29 cellular contexts compared by ENCODE assay signal in genomic region chr9:13171261-13171660, GRCh38.
DNase-seq lines count a peak whose midpoint lies in the region; ATAC-seq, FAIRE-seq and TF ChIP-seq lines count a peak whose summit lies in the region.
"Had no signal": no experiment of that assay in that cellular context is flagged by ENCODE, and none has a peak within 500 bp of the region (broad histone marks: within the 10 kb centered on the region; RNA-seq: fewer than 3 reads in every experiment).

No MANE protein-coding gene starts in this region.

- H3K36me3 ChIP-seq in astrocyte (ENCODE audit: insufficient read depth, low read length), result peaks cover 3% of the 10 kb centered on the region
- H3K36me3 ChIP-seq in mesendoderm (ENCODE audit: control insufficient read depth, insufficient read depth, low read length), result no peaks in the 10 kb centered on the region
- no peaks in the 10 kb centered on the region for H3K36me3 ChIP-seq in CD8-positive, alpha-beta memory T cell (ENCODE audit: insufficient read depth, low read length)
- H3K36me3 ChIP-seq in lower lobe of right lung, result peaks cover 5% of the 10 kb centered on the region

- peaks cover 7% of the 10 kb centered on the region for H3K4me1 Mint-ChIP-seq in astrocyte (ENCODE audit: low read depth, unreplicated experiment)
- no peaks in the 10 kb centered on the region for H3K4me1 Mint-ChIP-seq in CD8-positive, alpha-beta memory T cell
- H3K4me1 Mint-ChIP-seq: B cell had no signal

- intact Hi-C loops in lower lobe of right lung (cut with DNase I), result no loop called here

- peaks cover 4% of the 10 kb centered on the region for H3K4me1 ChIP-seq in astrocyte (ENCODE audit: insufficient read depth, low read length)
- no peaks in the 10 kb centered on the region for H3K4me1 ChIP-seq in mesendoderm (ENCODE audit: control insufficient read depth, low read depth, low read length)
- H3K4me1 ChIP-seq in CD8-positive, alpha-beta memory T cell (ENCODE audit: insufficient read depth, low read length), result no peaks in the 10 kb centered on the region
- no peaks in the 10 kb centered on the region for H3K4me1 ChIP-seq in lower lobe of right lung
- H3K4me1 ChIP-seq: SJCRH30 had no signal

- CTCF ChIA-PET in CD8-positive, alpha-beta memory T cell (lab: Charles Lee), result no interaction called here

- H3K4me3 ChIP-seq in astrocyte (ENCODE audit: insufficient read depth, low read depth, low read length) (no peak overlapping the region), fibroblast of pulmonary artery (replicated peaks; ENCODE audit: low read depth, low read length) (no peak overlapping the region), mesendoderm (ENCODE audit: low read length) (no peak overlapping the region), lower lobe of right lung (no peak overlapping the region)
- no peak overlapping the region for H3K4me3 ChIP-seq in CD8-positive, alpha-beta memory T cell (ENCODE audit: low read length)
- H3K4me3 ChIP-seq: PC-9, SJCRH30 had no signal

- H3K27me3 ChIP-seq in astrocyte (ENCODE audit: insufficient read depth, low read length), result no peaks in the 10 kb centered on the region
- H3K27me3 ChIP-seq in mesendoderm (ENCODE audit: insufficient read depth, low read length, poor library complexity), result no peaks in the 10 kb centered on the region
- no peaks in the 10 kb centered on the region for H3K27me3 ChIP-seq in CD8-positive, alpha-beta memory T cell (ENCODE audit: insufficient read depth, low read length, poor library complexity, severe bottlenecking)
- no peaks in the 10 kb centered on the region for H3K27me3 ChIP-seq in lower lobe of right lung (ENCODE audit: low read depth)
- H3K27me3 ChIP-seq: SJCRH30 had no signal

- no peaks in the 10 kb centered on the region for H3K9me3 Mint-ChIP-seq in astrocyte (ENCODE audit: unreplicated experiment)
- H3K9me3 Mint-ChIP-seq in CD8-positive, alpha-beta memory T cell, result peaks cover 6 to 37% (median 13%) of the 10 kb centered on the region in 5 donors

- FAIRE-seq in astrocyte (lab: Jason Lieb, UNC), result peak; percentile 23
- FAIRE-seq: GM12892, H54 had no signal

- H4K5ac ChIP-seq in mesendoderm (ENCODE audit: low read length), result no peak overlapping the region

- H3K36me3 Mint-ChIP-seq in astrocyte (ENCODE audit: low read depth, unreplicated experiment), result peaks cover 3% of the 10 kb centered on the region
- no peaks in the 10 kb centered on the region for H3K36me3 Mint-ChIP-seq in CD8-positive, alpha-beta memory T cell
- H3K36me3 Mint-ChIP-seq: CD8-positive, alpha-beta T cell had no signal

- no peak overlapping the region for H3K23ac ChIP-seq in mesendoderm (ENCODE audit: low read length)

- no peaks in the 10 kb centered on the region for H3K9me3 ChIP-seq in astrocyte (ENCODE audit: insufficient read depth, low read depth, low read length)
- H3K9me3 ChIP-seq in CD8-positive, alpha-beta memory T cell (ENCODE audit: low read length), result no peaks in the 10 kb centered on the region
- H3K9me3 ChIP-seq in lower lobe of right lung, result no peaks in the 10 kb centered on the region
- H3K9me3 ChIP-seq: SJCRH30 had no signal

- no peak overlapping the region for H3K27ac ChIP-seq in astrocyte (ENCODE audit: low read depth, low read length)
- no peak overlapping the region for H3K27ac ChIP-seq in mesendoderm (ENCODE audit: low read depth, low read length)
- no peak overlapping the region for H3K27ac ChIP-seq in CD8-positive, alpha-beta memory T cell (ENCODE audit: low read depth, low read length)
- no peak overlapping the region for H3K27ac ChIP-seq in lower lobe of right lung
- H3K27ac ChIP-seq: 22Rv1, C4-2B, PC-9, SJCRH30 had no signal

- no peak overlapping the region for H3K9ac ChIP-seq in astrocyte (ENCODE audit: low read length)
- H3K9ac ChIP-seq in mesendoderm (ENCODE audit: low read length), result no peak overlapping the region

- H2BK120ac ChIP-seq in mesendoderm (ENCODE audit: low read depth, low read length), result no peak overlapping the region

- H4K8ac ChIP-seq in mesendoderm (ENCODE audit: low read depth, low read length), result no peak overlapping the region

- no peak overlapping the region for H2AFZ ChIP-seq in astrocyte (ENCODE audit: low read depth, low read length)
- H2AFZ ChIP-seq: PC-9 had no signal

- H3K27ac Mint-ChIP-seq in astrocyte (ENCODE audit: unreplicated experiment), result no peak overlapping the region
- H3K27ac Mint-ChIP-seq in CD8-positive, alpha-beta memory T cell, result no peak overlapping the region
- H3K27ac Mint-ChIP-seq: B cell; CD8-positive, alpha-beta T cell had no signal

- no peak overlapping the region for H3K4me3 Mint-ChIP-seq in astrocyte (ENCODE audit: unreplicated experiment)
- no peak overlapping the region for H3K4me3 Mint-ChIP-seq in CD8-positive, alpha-beta memory T cell
- H3K4me3 Mint-ChIP-seq: B cell; CD8-positive, alpha-beta T cell had no signal

- WGBS in mesendoderm (ENCODE audit: extremely low coverage, insufficient coverage, low lambda C conversion rate), result no CpG with 5 or more reads among the region's 2 CpGs

- H3K4me2 ChIP-seq in astrocyte (ENCODE audit: low read length), result no peak overlapping the region
- no peak overlapping the region for H3K4me2 ChIP-seq in mesendoderm (ENCODE audit: low read length)
- H3K4me2 ChIP-seq: PC-9 had no signal

- peak; percentile 2 for DNase-seq in COLO829 (ENCODE audit: low spot score)
- peak; percentile 55 for DNase-seq in astrocyte (ENCODE audit: low read depth)
- peak; percentile 58 for DNase-seq in fibroblast of pulmonary artery (ENCODE audit: low read depth)
- DNase-seq in mesendoderm, result peak; percentile 14
- no peak for DNase-seq in cortex of kidney (lab: John Stamatoyannopoulos, UW)
- DNase-seq in CD8-positive, alpha-beta memory T cell, result no peak
- DNase-seq in lower lobe of right lung, result no peak
- DNase-seq: Calu3; CD8-positive, alpha-beta T cell; DMS79 treated with DMSO at 0.1 percent for 48 hours; Karpas-422; MV-4-11; NCI-H1105; NCI-H1436 treated with DMSO at 0.1 percent for 48 hours; NCI-H187 treated with DMSO at 0.1 percent for 48 hours; NCI-H2171 treated with DMSO at 0.1 percent for 48 hours; NCI-H446; NCI-H524 treated with DMSO at 0.1 percent for 48 hours; NCI-H774; NK-92 treated with Interleukin-12 subunit alpha and Interleukin-12 subunit beta, amount 100 ng/mL, for 24 hours; PC-9; SJCRH30 had no signal

- H2BK15ac ChIP-seq in mesendoderm (replicated peaks; ENCODE audit: low read depth), result no peak overlapping the region

- POLR2A ChIA-PET in CD8-positive, alpha-beta memory T cell (lab: Charles Lee), result no interaction called here

- ATAC-seq in HG02981 (IDR thresholded peaks at IDR 0.05; ENCODE audit: unreplicated experiment) (no peak), lower lobe of right lung (no peak)
- ATAC-seq: CD8-positive, alpha-beta T cell; Right ventricle myocardium inferior had no signal

- H4K20me1 ChIP-seq in astrocyte (ENCODE audit: insufficient read depth, low read length), result no peaks in the 10 kb centered on the region

- no peak overlapping the region for H3K4ac ChIP-seq in mesendoderm (ENCODE audit: low read depth, low read length)

- no peak overlapping the region for H2AK5ac ChIP-seq in mesendoderm (ENCODE audit: low read length)

- H3K27me3 Mint-ChIP-seq in astrocyte (ENCODE audit: low read depth, unreplicated experiment), result no peaks in the 10 kb centered on the region
- no peaks in the 10 kb centered on the region for H3K27me3 Mint-ChIP-seq in CD8-positive, alpha-beta memory T cell
- H3K27me3 Mint-ChIP-seq: B cell had no signal

- H3K56ac ChIP-seq in mesendoderm (ENCODE audit: low read length), result no peak overlapping the region

- H2BK5ac ChIP-seq in mesendoderm (ENCODE audit: low read length), result no peak overlapping the region

- no peak for TF ChIP-seq CTCF in astrocyte (IDR thresholded peaks at IDR 0.05; ENCODE audit: insufficient read depth, low read depth, low read length)
- no peak for TF ChIP-seq CTCF in fibroblast of pulmonary artery (IDR thresholded peaks at IDR 0.05; ENCODE audit: low read length, missing control alignments)
- no peak for TF ChIP-seq CTCF in lower lobe of right lung (IDR thresholded peaks at IDR 0.05)

- H3K79me1 ChIP-seq in mesendoderm (ENCODE audit: low read length), result no peaks in the 10 kb centered on the region

- H3K18ac ChIP-seq in mesendoderm (ENCODE audit: low read length), result no peak overlapping the region

- H3K79me2 ChIP-seq in astrocyte (ENCODE audit: insufficient read depth, low read length) (no peaks in the 10 kb centered on the region), mesendoderm (ENCODE audit: control insufficient read depth, insufficient read depth, low read length) (no peaks in the 10 kb centered on the region)

Comparison
In these comparisons a context has a peak if more than half of its experiments do, and no peak if none do; other contexts are left out.
1. DNase-seq: peak in COLO829 (single experiment), astrocyte (single experiment), fibroblast of pulmonary artery (single experiment) and mesendoderm (single experiment); none in cortex of kidney (single experiment), CD8-positive, alpha-beta memory T cell (0 of 5) and lower lobe of right lung (single experiment).